8 cellular contexts compared by ENCODE assay signal in genomic region chr6:79672631-79673065, GRCh38. TPM values are rescaled to one million over a fixed set of nuclear protein-coding genes. Genes with fewer than 3 reads are reported as not detected.
A peak's percentile ranks its signal among the peaks of the same experiment; 100 is the strongest.
DNase-seq lines count a peak whose midpoint lies in the region; ATAC-seq and TF ChIP-seq lines count a peak whose summit lies in the region.

No MANE protein-coding gene starts in this region.

- H2AFZ ChIP-seq in mammary epithelial cell (ENCODE audit: low read depth, low read length) = no peak overlapping the region

- H3K27me3 Mint-ChIP-seq in naive thymus-derived CD8-positive, alpha-beta T cell = no peaks in the 10 kb centered on the region

- peak; percentile 50 to 72 for TF ChIP-seq CTCF in mammary epithelial cell (conservative IDR thresholded peaks at IDR 0.05 in 1 of 2, IDR thresholded peaks at IDR 0.05 in 1 of 2; ENCODE audit: extremely low read depth in 1 of 2, insufficient read depth in 1 of 2, low read depth in 1 of 2, low read length in 2 of 2)

- no peaks in the 10 kb centered on the region for H3K36me3 ChIP-seq in mammary epithelial cell (ENCODE audit: insufficient read depth, low read length)

- peaks cover 0 to 15% (median 7%) of the 10 kb centered on the region in 9 donors for H3K9me3 Mint-ChIP-seq in naive thymus-derived CD8-positive, alpha-beta T cell

- H3K4me1 ChIP-seq in mammary epithelial cell (ENCODE audit: insufficient read depth, low read length) = peaks cover 10% of the 10 kb centered on the region

- in situ Hi-C loops in mammary epithelial cell (cut with MboI; ENCODE audit: low sequenced_read_pairs in 2 of 2) = no loop called here

- intact Hi-C loops in mammary epithelial cell (cut with micrococcal nuclease) = loop anchor here (1.0 to 5.0 kb wide), 2 partner anchors 40 to 102 kb away; partner anchors contain the start of gene SH3BGRL2

- CTCF ChIA-PET in mammary epithelial cell (lab: Charles Lee; ENCODE audit: low non-redundant PET) = interaction anchor here (1.4 kb wide), 1 partner anchor 102 kb away, joined by 15 read pairs; no protein-coding TSS in a partner anchor

- H4K20me1 ChIP-seq in mammary epithelial cell (ENCODE audit: insufficient read depth, low read length) = no peaks in the 10 kb centered on the region

- H3K36me3 Mint-ChIP-seq in naive thymus-derived CD8-positive, alpha-beta T cell = peaks cover 6 to 15% (median 10%) of the 10 kb centered on the region in 3 donors

- H3K4me2 ChIP-seq in mammary epithelial cell (ENCODE audit: insufficient read depth, low read depth, low read length) = no peak overlapping the region

- H3K4me3 ChIP-seq in mammary epithelial cell (replicated peaks in 1 of 3; ENCODE audit: insufficient read depth in 1 of 3, low read depth in 2 of 3, low read length in 3 of 3) = no peak overlapping the region

- H3K9ac ChIP-seq in mammary epithelial cell (ENCODE audit: insufficient read depth, low read length) = no peak overlapping the region

- no TSS peak for BruUV-seq in mammary epithelial cell (replicated peaks; lab: Mats Ljungman, UMichigan)

- DNase-seq in SIG-M5 treated with dmso at 0.1 percent for 504 hours (lab: John Stamatoyannopoulos, UW; ENCODE audit: unreplicated experiment) (peak; percentile 12), SIG-M5 (lab: John Stamatoyannopoulos, UW) (no peak), NAMALWA (ENCODE audit: low spot score) (peak; percentile 50), mammary epithelial cell (peak; percentile 46)
- peak in 3 of 10 donors; percentile 7 to 51 (median 37) for DNase-seq in naive thymus-derived CD8-positive, alpha-beta T cell
- DNase-seq in central memory CD4-positive, alpha-beta T cell = no peak

- peak overlapping the region in 6 of 10 donors; percentile 2 to 65 (median 44) for H3K4me3 Mint-ChIP-seq in naive thymus-derived CD8-positive, alpha-beta T cell

- H3K27ac Mint-ChIP-seq in naive thymus-derived CD8-positive, alpha-beta T cell = peak overlapping the region; percentile 37 to 94 (median 78)

- peak; percentile 36 to 51 for ATAC-seq in naive thymus-derived CD8-positive, alpha-beta T cell
- no peak for ATAC-seq in HG03378 (IDR thresholded peaks at IDR 0.05; ENCODE audit: unreplicated experiment)
- ATAC-seq in GM18907 (IDR thresholded peaks at IDR 0.05; ENCODE audit: unreplicated experiment) = no peak

- H3K4me1 Mint-ChIP-seq in naive thymus-derived CD8-positive, alpha-beta T cell = peaks cover 22 to 66% (median 49%) of the 10 kb centered on the region in 4 donors

- H3K79me2 ChIP-seq in mammary epithelial cell (ENCODE audit: insufficient read depth, low read length) = no peaks in the 10 kb centered on the region

- no peaks in the 10 kb centered on the region for H3K9me3 ChIP-seq in mammary epithelial cell (replicated peaks; ENCODE audit: insufficient read depth, low read length)

- no peaks in the 10 kb centered on the region for H3K27me3 ChIP-seq in mammary epithelial cell (ENCODE audit: insufficient read depth, low read length)

- peak overlapping the region; percentile 39 for H3K27ac ChIP-seq in mammary epithelial cell (ENCODE audit: insufficient read depth, low read depth, low read length)

- 100% methylated on average over 1 of the region's 1 CpG for WGBS in mammary epithelial cell (ENCODE audit: low coverage, missing lambda C conversion rate)

- POLR2A ChIA-PET in naive thymus-derived CD8-positive, alpha-beta T cell (lab: Charles Lee) = interaction anchor here (0.5 to 2.1 kb wide), 8 partner anchors 10 to 136 kb away, joined by 3 to 16 read pairs (median 6); partner anchors contain the start of gene LCA5

- dilution Hi-C loops in mammary epithelial cell (cut with HindIII; ENCODE audit: low sequenced_read_pairs) = no loop called here

RNA-seq across cellular contexts. Expression of gene SH3BGRL2, which starts 41.5 kb away (rescaled TPM):
- total RNA-seq in mammary epithelial cell = 10 to 100 TPM in 1 of 2 donors, 1 to 10 TPM in 1; 6.6 to 16.3 TPM
- 1.5 TPM for polyA plus RNA-seq in mammary epithelial cell
- polyA minus RNA-seq in mammary epithelial cell = 1.2 TPM
- total RNA-seq in naive thymus-derived CD8-positive, alpha-beta T cell = 10 to 100 TPM; 21.3 to 23.4 TPM
- polyA plus RNA-seq in naive thymus-derived CD8-positive, alpha-beta T cell = 1 to 10 TPM; 1.3 to 3.7 (median 2.6) TPM

Comparison
In these comparisons a context has a peak if more than half of its experiments do, and no peak if none do; other contexts are left out.
1. DNase-seq: peak in SIG-M5 treated with dmso at 0.1 percent for 504 hours (single experiment), NAMALWA (single experiment) and mammary epithelial cell (single experiment); none in SIG-M5 (single experiment) and central memory CD4-positive, alpha-beta T cell (single experiment).
2. ATAC-seq: peak in naive thymus-derived CD8-positive, alpha-beta T cell (2 of 2); none in HG03378 (single experiment) and GM18907 (single experiment).